Comparison of ENCODE assay signal across 8 cellular contexts in genomic region chr7:128863433-128863989, GRCh38. TPM values are rescaled to one million over a fixed set of nuclear protein-coding genes. Genes with fewer than 3 reads are reported as not detected.
DNase-seq lines count a peak whose midpoint lies in the region; ATAC-seq and TF ChIP-seq lines count a peak whose summit lies in the region.

No MANE protein-coding gene starts in this region.

- peak overlapping the region; percentile 98 for H3K4me3 Mint-ChIP-seq in WTC11
- peak overlapping the region; percentile 91 for H3K4me3 Mint-ChIP-seq in effector memory CD8-positive, alpha-beta T cell

- H3K9me3 ChIP-seq in mucosa of stomach (ENCODE audit: control insufficient read depth, low read length): no peaks in the 10 kb centered on the region

- no peak for DNase-seq in activated CD4-positive, CD25-positive, alpha-beta regulatory T cell (lab: John Stamatoyannopoulos, UW)
- DNase-seq in NCI-H146 (lab: John Stamatoyannopoulos, UW): peak; percentile 60
- DNase-seq in WTC11 (ENCODE audit: low spot score): peak; percentile 50
- DNase-seq in effector memory CD8-positive, alpha-beta T cell: peak; percentile 23 to 35 (median 33)
- peak in 1 of 49 donors; percentile 45 for DNase-seq in substantia nigra (lab: John Stamatoyannopoulos, UW)

- POLR2A ChIA-PET in WTC11 (lab: Charles Lee): interaction anchor here (1.0 to 1.1 kb wide), 2 partner anchors 31 to 47 kb away, joined by 3 read pairs; partner anchors contain the start of gene KCP

- H3K27me3 Mint-ChIP-seq in WTC11 (ENCODE audit: low read depth): peaks cover 23% of the 10 kb centered on the region
- H3K27me3 Mint-ChIP-seq in effector memory CD8-positive, alpha-beta T cell: no peaks in the 10 kb centered on the region

- peak overlapping the region; percentile 85 for H3K4me3 ChIP-seq in mucosa of stomach (ENCODE audit: low read length)

- H3K27ac ChIP-seq in substantia nigra (ENCODE audit: low read depth, low read length, poor library complexity, severe bottlenecking): peak overlapping the region; percentile 90

- no peaks in the 10 kb centered on the region for H3K9me3 Mint-ChIP-seq in WTC11
- no peaks in the 10 kb centered on the region for H3K9me3 Mint-ChIP-seq in effector memory CD8-positive, alpha-beta T cell

- H3K27ac Mint-ChIP-seq in WTC11: no peak overlapping the region
- H3K27ac Mint-ChIP-seq in effector memory CD8-positive, alpha-beta T cell: peak overlapping the region; percentile 88 to 90

- CTCF ChIA-PET in WTC11 (lab: Charles Lee): interaction anchor here (0.8 to 6.6 kb wide), 15 partner anchors 9 to 389 kb away, joined by 3 to 149 read pairs (median 5); partner anchors contain the start of gene IRF5

- H3K9ac ChIP-seq in mucosa of stomach (ENCODE audit: low read length): peak overlapping the region; percentile 91

- TF ChIP-seq CTCF in WTC11 (IDR thresholded peaks at IDR 0.05): peak; percentile 42

- peak; percentile 51 to 56 for ATAC-seq in activated CD4-positive, CD25-positive, alpha-beta regulatory T cell treated with anti-CD3 and anti-CD28 coated beads, Interleukin-2, amount 50 U/mL, for 24 hours
- ATAC-seq in HG02610 (IDR thresholded peaks at IDR 0.05; ENCODE audit: unreplicated experiment) (peak; percentile 42), WTC11 (peak; percentile 58)
- peak; percentile 40 for ATAC-seq in effector memory CD8-positive, alpha-beta T cell (replicated peaks)

- H3K4me1 Mint-ChIP-seq in WTC11: peaks cover 38% of the 10 kb centered on the region
- peaks cover 28 to 36% of the 10 kb centered on the region in 2 donors for H3K4me1 Mint-ChIP-seq in effector memory CD8-positive, alpha-beta T cell (ENCODE audit: low read depth in 2 of 2)

- H3K4me1 ChIP-seq in mucosa of stomach (ENCODE audit: control insufficient read depth, insufficient read depth, low read length): peaks cover 31% of the 10 kb centered on the region

- no peaks in the 10 kb centered on the region for H3K27me3 ChIP-seq in mucosa of stomach (ENCODE audit: control insufficient read depth, insufficient read depth, low read length)

- peaks cover 9% of the 10 kb centered on the region for H3K36me3 Mint-ChIP-seq in WTC11
- H3K36me3 Mint-ChIP-seq in effector memory CD8-positive, alpha-beta T cell (ENCODE audit: insufficient read depth): peaks cover 25% of the 10 kb centered on the region

- H3K36me3 ChIP-seq in mucosa of stomach (ENCODE audit: control insufficient read depth, insufficient read depth, low read length): no peaks in the 10 kb centered on the region

TF ChIP-seq in WTC11, 78 proteins besides CTCF, POLR2A, EP300 and RAD21:
- TF ChIP-seq, protein P1, sequence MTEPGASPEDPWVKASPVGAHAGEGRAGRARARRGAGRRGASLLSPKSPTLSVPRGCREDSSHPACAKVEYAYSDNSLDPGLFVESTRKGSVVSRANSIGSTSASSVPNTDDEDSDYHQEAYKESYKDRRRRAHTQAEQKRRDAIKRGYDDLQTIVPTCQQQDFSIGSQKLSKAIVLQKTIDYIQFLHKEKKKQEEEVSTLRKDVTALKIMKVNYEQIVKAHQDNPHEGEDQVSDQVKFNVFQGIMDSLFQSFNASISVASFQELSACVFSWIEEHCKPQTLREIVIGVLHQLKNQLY (CRISPR knock-in tag; IDR thresholded peaks at IDR 0.05): no peak
- TF ChIP-seq ZNF219 (CRISPR knock-in tag; IDR thresholded peaks at IDR 0.05; ENCODE audit: borderline replicate concordance) (no peak), ELF4 (CRISPR knock-in tag; IDR thresholded peaks at IDR 0.05; ENCODE audit: low read depth) (no peak), ZNF512 (CRISPR knock-in tag; IDR thresholded peaks at IDR 0.05; ENCODE audit: borderline replicate concordance) (no peak)

RNA-seq across cellular contexts. Expression of gene ATP6V1F, which starts 0.9 kb away (rescaled TPM):
- total RNA-seq in WTC11 (2021): 117 to 121 TPM (median 120 TPM) in 3 replicates

RNA-seq across cellular contexts. Expression of gene FLNC, which starts 33.3 kb away (rescaled TPM):
- total RNA-seq in WTC11 (2021): 6.3 to 8.0 TPM (median 6.8 TPM) in 3 replicates

RNA-seq across cellular contexts. Expression of gene KCP, which starts 47.0 kb away (rescaled TPM):
- 2.5 to 2.9 TPM (median 2.7 TPM) in 3 replicates for total RNA-seq in WTC11 (2021)

Comparison
In these comparisons a context has a peak if more than half of its experiments do, and no peak if none do; other contexts are left out.
1. DNase-seq: peak in NCI-H146 (single experiment), WTC11 (single experiment) and effector memory CD8-positive, alpha-beta T cell (3 of 3); none in activated CD4-positive, CD25-positive, alpha-beta regulatory T cell (0 of 4).
2. Peak in every context shown above with its lines, with median percentiles within 50 percentile points of each other: ATAC-seq.